In genomic region chr11:107018902-107019493, GRCh38 we compare ENCODE assay signal across 8 cellular contexts. TPM values are rescaled to one million over a fixed set of nuclear protein-coding genes. Genes with fewer than 3 reads are reported as not detected.
DNase-seq lines count a peak whose midpoint lies in the region; ATAC-seq and TF ChIP-seq lines count a peak whose summit lies in the region.

No MANE protein-coding gene starts in this region.

- peak; percentile 82 for ATAC-seq in left lobe of liver
- ATAC-seq in HG02759 (IDR thresholded peaks at IDR 0.05; ENCODE audit: unreplicated experiment) = no peak
- ATAC-seq in activated CD4-positive, CD25-positive, alpha-beta regulatory T cell treated with anti-CD3 and anti-CD28 coated beads, Interleukin-2, amount 50 U/mL, for 24 hours = no peak

- peak in 5 of 56 donors; percentile 4 to 24 (median 15) for TF ChIP-seq CTCF in dorsolateral prefrontal cortex (IDR thresholded peaks at IDR 0.05 in 54 of 56, conservative IDR thresholded peaks at IDR 0.05 in 2 of 56; ENCODE audit: low read depth in 1 of 56, partially characterized antibody in 56 of 56)

- H3K9ac ChIP-seq in stomach smooth muscle (ENCODE audit: low read length in 2 of 2) = no peak overlapping the region

- intact Hi-C loops in dorsolateral prefrontal cortex (cut with DNase I) = loop anchor here (5.0 kb wide), 2 partner anchors 297 to 942 kb away; partner anchors contain the start of genes AASDHPPT (in 1 of the 2) and KBTBD3 (in 1 of the 2)

- DNase-seq in activated CD8-positive, alpha-beta memory T cell treated with anti-CD3 and anti-CD28 coated beads for 24 hours = peak; percentile 51
- DNase-seq in activated CD8-positive, alpha-beta memory T cell treated with anti-CD3 and anti-CD28 coated beads, Interleukin-2, amount 50 U/mL, for 4 hours = no peak
- DNase-seq in RPMI8226 (peak; percentile 14), dorsolateral prefrontal cortex (peak; percentile 46 to 82 (median 74)), left lobe of liver (ENCODE audit: low spot score) (peak; percentile 48)

- peaks cover 14% of the 10 kb centered on the region for H3K4me1 ChIP-seq in stomach smooth muscle (ENCODE audit: control insufficient read depth, insufficient read depth, low read length)

- peaks cover 0 to 4% (median 0%) of the 10 kb centered on the region in 45 donors for H3K27me3 ChIP-seq in dorsolateral prefrontal cortex
- peaks cover 16 to 29% of the 10 kb centered on the region in 2 donors for H3K27me3 ChIP-seq in stomach smooth muscle (ENCODE audit: control insufficient read depth in 1 of 2, insufficient read depth in 2 of 2, low read length in 2 of 2)

- peak overlapping the region; percentile 44 to 81 (median 65) for H3K4me3 ChIP-seq in dorsolateral prefrontal cortex
- H3K4me3 ChIP-seq in stomach smooth muscle (ENCODE audit: low read length in 2 of 2) = peak overlapping the region; percentile 54 to 68

- peak overlapping the region in 57 of 59 donors; percentile 18 to 91 (median 81) for H3K27ac ChIP-seq in dorsolateral prefrontal cortex
- H3K27ac ChIP-seq in stomach smooth muscle (ENCODE audit: low read length) = no peak overlapping the region

- no peaks in the 10 kb centered on the region for H3K36me3 ChIP-seq in stomach smooth muscle (ENCODE audit: control insufficient read depth in 2 of 2, insufficient read depth in 2 of 2, low read length in 2 of 2)

- no peaks in the 10 kb centered on the region for H3K9me3 ChIP-seq in stomach smooth muscle (ENCODE audit: control insufficient read depth in 2 of 2, low read length in 2 of 2)

RNA-seq across cellular contexts. Expression of gene GUCY1A2, which starts 0.7 kb away (rescaled TPM):
- total RNA-seq in dorsolateral prefrontal cortex = 10 to 100 TPM; 20.3 to 89.9 (median 64.0) TPM
- total RNA-seq in left lobe of liver = 1.3 TPM
